In the genomic region with DNA sequence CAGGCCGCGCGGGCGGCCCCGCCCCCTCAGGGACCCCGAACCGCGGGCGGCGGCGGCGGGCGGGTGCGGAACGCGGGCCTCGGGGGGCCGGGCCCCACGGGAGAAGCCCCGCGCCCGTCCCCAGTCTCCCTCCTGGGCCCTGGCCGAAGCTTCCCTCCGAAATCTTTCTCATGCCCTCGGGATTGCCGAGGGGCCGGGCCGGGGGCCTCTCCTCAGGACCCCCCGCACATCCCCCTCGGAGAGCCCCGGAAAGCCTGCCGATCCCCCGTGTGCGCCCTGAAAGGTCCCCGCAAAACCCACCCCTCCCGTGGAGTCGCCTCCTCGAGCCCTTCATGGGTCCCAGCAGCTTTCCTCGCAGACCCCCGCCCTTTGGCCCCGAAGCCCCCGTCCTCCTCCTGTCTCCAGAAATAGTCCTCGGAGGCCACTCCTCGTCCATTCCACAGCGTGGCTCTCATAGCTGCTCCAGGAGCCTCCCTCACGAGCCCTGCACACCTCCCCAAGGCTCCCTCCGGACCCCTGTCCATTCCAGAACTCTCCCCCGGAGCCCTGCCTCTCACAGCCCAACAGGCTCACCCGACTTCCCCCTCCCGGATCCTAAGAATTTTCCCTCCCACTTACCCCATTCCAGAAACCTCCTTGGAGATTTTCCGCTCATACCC, we compare ENCODE assay signal across 8 cellular contexts. TPM values are rescaled to one million over a fixed set of nuclear protein-coding genes. Genes with fewer than 3 reads are reported as not detected.
DNase-seq lines count a peak whose midpoint lies in the region; ATAC-seq, FAIRE-seq and TF ChIP-seq lines count a peak whose summit lies in the region.

No MANE protein-coding gene starts in this region.

- H3K9ac ChIP-seq in keratinocyte (ENCODE audit: control insufficient read depth, extremely low read depth, insufficient read depth, low read length) (peak overlapping the region; percentile 88), subcutaneous abdominal adipose tissue (ENCODE audit: low read length in 5 of 5) (peak overlapping the region; percentile 17 to 84 (median 83))

- H3K4me3 ChIP-seq in AG10803 (ENCODE audit: low read length) (peak overlapping the region; percentile 72), astrocyte of the cerebellum (ENCODE audit: low read depth, low read length) (peak overlapping the region; percentile 87), keratinocyte (ENCODE audit: control insufficient read depth in 2 of 3, extremely low read depth in 1 of 3, insufficient read depth in 2 of 3, low read depth in 1 of 3, low read length in 3 of 3) (peak overlapping the region; percentile 80 to 91 (median 85)), subcutaneous abdominal adipose tissue (ENCODE audit: low read depth in 1 of 5, low read length in 5 of 5) (peak overlapping the region; percentile 62 to 76 (median 72))

- no peak overlapping the region for H2AFZ ChIP-seq in keratinocyte (ENCODE audit: control insufficient read depth, low read length)

- peak overlapping the region; percentile 91 for H3K4me2 ChIP-seq in keratinocyte (ENCODE audit: control insufficient read depth, extremely low read depth, insufficient read depth, low read depth, low read length)

- no peaks in the 10 kb centered on the region for H3K9me3 ChIP-seq in keratinocyte (ENCODE audit: control insufficient read depth, low read depth, low read length)
- H3K9me3 ChIP-seq in subcutaneous abdominal adipose tissue (ENCODE audit: control insufficient read depth in 5 of 5, low read length in 5 of 5) = no peaks in the 10 kb centered on the region

- in situ Hi-C loops in astrocyte of the cerebellum (cut with HindIII; ENCODE audit: low sequenced_read_pairs) = no loop called here

- H3K27me3 ChIP-seq in keratinocyte (ENCODE audit: control insufficient read depth, extremely low read depth, insufficient read depth, low read length) (no peaks in the 10 kb centered on the region), subcutaneous abdominal adipose tissue (ENCODE audit: control insufficient read depth in 5 of 5, insufficient read depth in 4 of 5, low read length in 5 of 5) (no peaks in the 10 kb centered on the region)

- H3K27ac ChIP-seq in keratinocyte (ENCODE audit: control insufficient read depth, insufficient read depth, low read length) (peak overlapping the region; percentile 69), subcutaneous abdominal adipose tissue (ENCODE audit: low read depth, low read length) (peak overlapping the region; percentile 48)

- dilution Hi-C loops in keratinocyte (cut with MboI; ENCODE audit: extremely low pct_ligation_motif_present, low sequenced_read_pairs) = no loop called here

- H3K4me1 ChIP-seq in keratinocyte (ENCODE audit: control insufficient read depth, extremely low read depth, insufficient read depth, low read length) (peaks cover 12% of the 10 kb centered on the region), subcutaneous abdominal adipose tissue (ENCODE audit: control insufficient read depth in 5 of 5, insufficient read depth in 5 of 5, low read length in 5 of 5) (peaks cover 6 to 49% (median 45%) of the 10 kb centered on the region in 5 donors)

- H3K9me1 ChIP-seq in keratinocyte (ENCODE audit: control insufficient read depth, extremely low read depth, insufficient read depth, low read length) = peaks cover 2% of the 10 kb centered on the region

- peak; percentile 11 for ATAC-seq in HG03159 (IDR thresholded peaks at IDR 0.05; ENCODE audit: unreplicated experiment)
- no peak for ATAC-seq in GM19351 (IDR thresholded peaks at IDR 0.05; ENCODE audit: unreplicated experiment)
- no peak for ATAC-seq in GM21423 (IDR thresholded peaks at IDR 0.05; ENCODE audit: unreplicated experiment)

- peaks cover 42% of the 10 kb centered on the region for H3K79me2 ChIP-seq in keratinocyte (ENCODE audit: control insufficient read depth, insufficient read depth, low read length)

- no peak for TF ChIP-seq CTCF in AG10803 (conservative IDR thresholded peaks at IDR 0.05; ENCODE audit: low read length)
- TF ChIP-seq CTCF in astrocyte of the cerebellum (IDR thresholded peaks at IDR 0.05; ENCODE audit: low read depth, low read length, missing control alignments) = no peak
- no peak for TF ChIP-seq CTCF in keratinocyte (optimal IDR thresholded peaks at IDR 0.05 in 1 of 3, IDR thresholded peaks at IDR 0.05 in 1 of 3, conservative IDR thresholded peaks at IDR 0.05 in 1 of 3; ENCODE audit: extremely low read depth in 1 of 3, insufficient read depth in 2 of 3, low read length in 3 of 3)

- H4K20me1 ChIP-seq in keratinocyte (ENCODE audit: control insufficient read depth, extremely low read depth, insufficient read depth, low read length) = no peaks in the 10 kb centered on the region

- DNase-seq in AG10803 (ENCODE audit: low read depth) (no peak), astrocyte of the cerebellum (ENCODE audit: low read depth) (no peak), keratinocyte (ENCODE audit: low read depth, low spot score) (no peak), DMS114 treated with DMSO at 0.1 percent for 48 hours (lab: John Stamatoyannopoulos, UW; ENCODE audit: unreplicated experiment) (no peak)

- no peak for FAIRE-seq in keratinocyte (lab: Jason Lieb, UNC)

- H3K36me3 ChIP-seq in keratinocyte (ENCODE audit: control insufficient read depth in 2 of 2, extremely low read depth in 1 of 2, insufficient read depth in 2 of 2, low read length in 2 of 2) (peaks cover 3 to 5% of the 10 kb centered on the region in 2 experiments), subcutaneous abdominal adipose tissue (ENCODE audit: control insufficient read depth in 5 of 5, insufficient read depth in 5 of 5, low read length in 5 of 5) (peaks cover 0 to 16% (median 3%) of the 10 kb centered on the region in 5 donors)

RNA-seq across cellular contexts. Expression of gene SAMD4B, which starts 0.6 kb away (rescaled TPM):
- polyA plus RNA-seq in keratinocyte = 20.9 to 40.5 TPM (median 28.1 TPM) in 3 replicates
- polyA plus RNA-seq in keratinocyte (2011; ENCODE audit: low read depth) = 25.8 TPM
- 35.4 and 54.2 TPM in 2 replicates for polyA plus RNA-seq in keratinocyte (2011; cell fraction: cytosol; rRNA removed)
- polyA plus RNA-seq in keratinocyte (2011; cell fraction: nucleus; rRNA removed) = 69.6 and 120 TPM in 2 replicates
- 62.8 and 74.0 TPM in 2 replicates for polyA plus RNA-seq in keratinocyte (2012; ENCODE audit: low replicate concordance)
- 49.3 to 187 TPM (median 51.5 TPM) in 3 replicates for polyA minus RNA-seq in keratinocyte
- polyA minus RNA-seq in keratinocyte (2011; cell fraction: cytosol; rRNA and poly(A)+ RNA removed) = 55.6 TPM
- 33.1 and 41.6 TPM in 2 replicates for polyA minus RNA-seq in keratinocyte (2011; cell fraction: nucleus; rRNA and poly(A)+ RNA removed)

RNA-seq across cellular contexts. Expression of gene GMFG, which starts 6.9 kb away (rescaled TPM):
- polyA plus RNA-seq in keratinocyte = 0.14 TPM in 1 of 3 replicates, not detected in the others
- not detected for polyA plus RNA-seq in keratinocyte (2011; ENCODE audit: low read depth)
- polyA plus RNA-seq in keratinocyte (2011; cell fraction: cytosol; rRNA removed) = not detected in 2 replicates
- not detected in 2 replicates for polyA plus RNA-seq in keratinocyte (2011; cell fraction: nucleus; rRNA removed)
- 0.56 TPM in 1 of 2 replicates, not detected in the other for polyA plus RNA-seq in keratinocyte (2012; ENCODE audit: low replicate concordance)
- 2.1 TPM in 1 of 3 replicates, not detected in the others for polyA minus RNA-seq in keratinocyte
- polyA minus RNA-seq in keratinocyte (2011; cell fraction: cytosol; rRNA and poly(A)+ RNA removed) = not detected
- polyA minus RNA-seq in keratinocyte (2011; cell fraction: nucleus; rRNA and poly(A)+ RNA removed) = not detected in 2 replicates

RNA-seq across cellular contexts. Expression of gene LRFN1, which starts 22.1 kb away (rescaled TPM):
- polyA plus RNA-seq in keratinocyte = 0.04 to 0.16 TPM (median 0.04 TPM) in 3 replicates
- polyA plus RNA-seq in keratinocyte (2011; ENCODE audit: low read depth) = not detected
- 0.05 and 0.16 TPM in 2 replicates for polyA plus RNA-seq in keratinocyte (2011; cell fraction: cytosol; rRNA removed)
- 0.31 and 0.43 TPM in 2 replicates for polyA plus RNA-seq in keratinocyte (2011; cell fraction: nucleus; rRNA removed)
- 0.07 and 0.31 TPM in 2 replicates for polyA plus RNA-seq in keratinocyte (2012; ENCODE audit: low replicate concordance)
- 0.06 to 0.46 TPM (median 0.07 TPM) in 3 replicates for polyA minus RNA-seq in keratinocyte
- polyA minus RNA-seq in keratinocyte (2011; cell fraction: cytosol; rRNA and poly(A)+ RNA removed) = 0.77 TPM
- polyA minus RNA-seq in keratinocyte (2011; cell fraction: nucleus; rRNA and poly(A)+ RNA removed) = 0.23 and 0.63 TPM in 2 replicates

RNA-seq across cellular contexts. Expression of gene IFNL1, which starts 46.6 kb away (rescaled TPM):
- polyA plus RNA-seq in keratinocyte = not detected in 3 replicates
- not detected for polyA plus RNA-seq in keratinocyte (2011; ENCODE audit: low read depth)
- not detected in 2 replicates for polyA plus RNA-seq in keratinocyte (2011; cell fraction: cytosol; rRNA removed)
- polyA plus RNA-seq in keratinocyte (2011; cell fraction: nucleus; rRNA removed) = not detected in 2 replicates
- polyA plus RNA-seq in keratinocyte (2012; ENCODE audit: low replicate concordance) = not detected in 2 replicates
- polyA minus RNA-seq in keratinocyte = not detected in 3 replicates
- not detected for polyA minus RNA-seq in keratinocyte (2011; cell fraction: cytosol; rRNA and poly(A)+ RNA removed)
- polyA minus RNA-seq in keratinocyte (2011; cell fraction: nucleus; rRNA and poly(A)+ RNA removed) = not detected in 2 replicates

RNA-seq across cellular contexts. Expression of gene PAF1, which starts 48.1 kb away (rescaled TPM):
- 30.7 to 53.3 TPM (median 39.4 TPM) in 3 replicates for polyA plus RNA-seq in keratinocyte
- 42.1 TPM for polyA plus RNA-seq in keratinocyte (2011; ENCODE audit: low read depth)
- polyA plus RNA-seq in keratinocyte (2011; cell fraction: cytosol; rRNA removed) = 37.7 and 48.7 TPM in 2 replicates
- polyA plus RNA-seq in keratinocyte (2011; cell fraction: nucleus; rRNA removed) = 52.1 and 61.1 TPM in 2 replicates
- 40.2 and 49.3 TPM in 2 replicates for polyA plus RNA-seq in keratinocyte (2012; ENCODE audit: low replicate concordance)
- 19.4 to 34.4 TPM (median 29.8 TPM) in 3 replicates for polyA minus RNA-seq in keratinocyte
- polyA minus RNA-seq in keratinocyte (2011; cell fraction: cytosol; rRNA and poly(A)+ RNA removed) = 32.2 TPM
- 21.0 and 24.5 TPM in 2 replicates for polyA minus RNA-seq in keratinocyte (2011; cell fraction: nucleus; rRNA and poly(A)+ RNA removed)
